In genomic region chr6:41318648-41319565, GRCh38 we compare ENCODE assay signal across 8 cellular contexts. TPM values are rescaled to one million over a fixed set of nuclear protein-coding genes. Genes with fewer than 3 reads are reported as not detected.
DNase-seq lines count a peak whose midpoint lies in the region; TF ChIP-seq lines count a peak whose summit lies in the region.

No MANE protein-coding gene starts in this region.

- H3K4me2 ChIP-seq in MM.1S (ENCODE audit: low read depth, low read length): peak overlapping the region; percentile 87

- H3K9me2 ChIP-seq in MM.1S (replicated peaks; ENCODE audit: insufficient read depth, low read length): no peaks in the 10 kb centered on the region

- peak overlapping the region; percentile 47; the same call in 1 of the 2 replicates for H3K9ac ChIP-seq in MM.1S (ENCODE audit: low read length)

- TF ChIP-seq CTCF in MM.1S (IDR thresholded peaks at IDR 0.05; ENCODE audit: low read length): peak; percentile 99
- peak; percentile 100 for TF ChIP-seq CTCF in osteocyte (IDR thresholded peaks at IDR 0.05)
- peak; percentile 99 to 100 (median 99) for TF ChIP-seq CTCF in thyroid gland (IDR thresholded peaks at IDR 0.05)

- intact Hi-C loops in thyroid gland (cut with DNase I): loop anchor here (5.0 kb wide), 1 partner anchor 42 kb away; no protein-coding TSS in a partner anchor

- 25 to 26% methylated on average over 30 to 33 of the region's 34 CpGs for WGBS in thyroid gland, 2 donors

- no peaks in the 10 kb centered on the region for H3K36me3 Mint-ChIP-seq in osteocyte (ENCODE audit: unreplicated experiment)

- peak overlapping the region; percentile 63 for H3K4me3 Mint-ChIP-seq in osteocyte (ENCODE audit: unreplicated experiment)

- H3K27me3 ChIP-seq in MM.1S (replicated peaks; ENCODE audit: insufficient read depth, low read length): no peaks in the 10 kb centered on the region
- no peaks in the 10 kb centered on the region for H3K27me3 ChIP-seq in thyroid gland

- DNase-seq in G401 (ENCODE audit: low spot score): peak; percentile 66
- peak; percentile 73 for DNase-seq in HCEC 1CT
- DNase-seq in MM.1S: peak; percentile 88
- DNase-seq in SHP77 treated with DMSO at 0.1 percent for 48 hours (lab: John Stamatoyannopoulos, UW): peak; percentile 87
- DNase-seq in activated naive CD4-positive, alpha-beta T cell (lab: John Stamatoyannopoulos, UW): peak; percentile 70 to 77 (median 73)
- DNase-seq in globus pallidus (ENCODE audit: low spot score): peak; percentile 57
- DNase-seq in osteocyte (ENCODE audit: extremely low spot score, unreplicated experiment): no peak
- DNase-seq in thyroid gland: peak; percentile 93 to 95

- no peaks in the 10 kb centered on the region for H3K9me3 Mint-ChIP-seq in osteocyte (ENCODE audit: unreplicated experiment)

- peaks cover 9% of the 10 kb centered on the region for H3K4me1 Mint-ChIP-seq in osteocyte (ENCODE audit: unreplicated experiment)

- H3K4me3 ChIP-seq in MM.1S (ENCODE audit: low read length) (peak overlapping the region; percentile 64), thyroid gland (replicated peaks in 1 of 3) (peak overlapping the region in 2 of 3 donors; percentile 9 to 25)

- peaks cover 51% of the 10 kb centered on the region for H3K27me3 Mint-ChIP-seq in osteocyte (ENCODE audit: unreplicated experiment)

- H3K36me3 ChIP-seq in MM.1S (replicated peaks; ENCODE audit: insufficient read depth, low read length): no peaks in the 10 kb centered on the region
- H3K36me3 ChIP-seq in thyroid gland: no peaks in the 10 kb centered on the region

- no peaks in the 10 kb centered on the region for H4K20me1 ChIP-seq in MM.1S (ENCODE audit: insufficient read depth, low read length)

- H2AFZ ChIP-seq in MM.1S (ENCODE audit: low read length): peak overlapping the region; percentile 65

- H3K27ac ChIP-seq in MM.1S (ENCODE audit: low read length): no peak overlapping the region
- peak overlapping the region; percentile 61 to 66 (median 63) for H3K27ac ChIP-seq in thyroid gland

- no peak overlapping the region for H3K27ac Mint-ChIP-seq in osteocyte (ENCODE audit: unreplicated experiment)

- H3K4me1 ChIP-seq in MM.1S (ENCODE audit: low read length) (no peaks in the 10 kb centered on the region), thyroid gland (peaks cover 6 to 13% of the 10 kb centered on the region in 2 donors)

- no peaks in the 10 kb centered on the region for H3F3A ChIP-seq in MM.1S (ENCODE audit: insufficient read depth, low read length)

- in situ Hi-C loops in G401 (cut with HindIII; ENCODE audit: low sequenced_read_pairs): no loop called here

- no peaks in the 10 kb centered on the region for H3K79me2 ChIP-seq in MM.1S (ENCODE audit: low read length)

- peak in 1 of 2 donors; percentile 20 for TF ChIP-seq POLR2A in thyroid gland (IDR thresholded peaks at IDR 0.05)

- no peaks in the 10 kb centered on the region for H3K9me3 ChIP-seq in MM.1S (replicated peaks; ENCODE audit: insufficient read depth, low read length)
- H3K9me3 ChIP-seq in thyroid gland: no peaks in the 10 kb centered on the region

RNA-seq across cellular contexts. Expression of gene NCR2, which starts 16.5 kb away (rescaled TPM):
- total RNA-seq in G401 (2014; rRNA removed; shearing (Covaris generic)): not detected in 2 replicates
- not detected in 2 replicates for total RNA-seq in osteocyte
- total RNA-seq in thyroid gland: not detected

RNA-seq across cellular contexts. Expression of gene TREM1, which starts 32.4 kb away (rescaled TPM):
- not detected in 2 replicates for total RNA-seq in G401 (2014; rRNA removed; shearing (Covaris generic))
- total RNA-seq in osteocyte (not detected in 2 replicates), thyroid gland (1 to 10 TPM in 2 of 4 donors, under 1 TPM in 1, not detected in 1; 0.63 to 4.5 (median 1.0) TPM)
